14 cellular contexts compared by ENCODE assay signal in genomic region chr10:101841826-101842225, GRCh38. TPM values are rescaled to one million over a fixed set of nuclear protein-coding genes. Genes with fewer than 3 reads are reported as not detected.
DNase-seq lines count a peak whose midpoint lies in the region; ATAC-seq lines count a peak whose summit lies in the region.
"Had no signal": no experiment of that assay in that cellular context is flagged by ENCODE, and none has a peak within 500 bp of the region (broad histone marks: within the 10 kb centered on the region; RNA-seq: fewer than 3 reads in every experiment).

No MANE protein-coding gene starts in this region.

- H3K27me3 ChIP-seq in right cardiac atrium (ENCODE audit: control insufficient read depth, insufficient read depth) (no peaks in the 10 kb centered on the region), adipocyte (replicated peaks; ENCODE audit: control insufficient read depth, insufficient read depth, low read length) (no peaks in the 10 kb centered on the region), aorta (ENCODE audit: control insufficient read depth in 1 of 2, insufficient read depth in 2 of 2, low read length in 1 of 2) (no peaks in the 10 kb centered on the region)

- H3K9me3 Mint-ChIP-seq in memory B cell: no peaks in the 10 kb centered on the region
- no peaks in the 10 kb centered on the region for H3K9me3 Mint-ChIP-seq in activated CD8-positive, alpha-beta memory T cell treated with anti-CD3 and anti-CD28 coated beads, Interleukin-2, amount 10 ng/mL, durations not matched to agents 7 days and 5 days (ENCODE audit: low read depth)
- H3K9me3 Mint-ChIP-seq in activated T-helper 2 cell treated with anti-CD3 and anti-CD28 coated beads, Interferon-gamma antibody, Interleukin-2, Interleukin-4, amounts not matched to agents 10 μg/mL and 5 μg/mL and 100 μg/mL, durations not matched to agents 14 hours and 24 hours and 36 hours: no peaks in the 10 kb centered on the region
- H3K9me3 Mint-ChIP-seq: activated naive CD4-positive, alpha-beta T cell treated with anti-CD3 and anti-CD28 coated beads for 36 hours had no signal

- CTCF ChIA-PET in activated CD8-positive, alpha-beta memory T cell treated with anti-CD3 and anti-CD28 coated beads, Interleukin-2, amount 10 ng/mL, durations not matched to agents 7 days and 5 days (lab: Charles Lee): interaction anchor here (0.6 to 11.5 kb wide), 32 partner anchors 8 to 290 kb away, joined by 3 to 228 read pairs (median 6); partner anchors contain the start of genes HPS6, NPM3 and PPRC1

- H3K4me3 Mint-ChIP-seq in memory B cell: peak overlapping the region; percentile 91
- no peak overlapping the region for H3K4me3 Mint-ChIP-seq in activated CD8-positive, alpha-beta memory T cell treated with anti-CD3 and anti-CD28 coated beads, Interleukin-2, amount 10 ng/mL, durations not matched to agents 7 days and 5 days
- H3K4me3 Mint-ChIP-seq in activated T-helper 2 cell treated with anti-CD3 and anti-CD28 coated beads, Interferon-gamma antibody, Interleukin-2, Interleukin-4, amounts not matched to agents 10 μg/mL and 5 μg/mL and 100 μg/mL, durations not matched to agents 14 hours and 24 hours and 36 hours (ENCODE audit: low read depth): no peak overlapping the region

- H3K4me1 Mint-ChIP-seq in memory B cell: peaks cover 41% of the 10 kb centered on the region
- H3K4me1 Mint-ChIP-seq in activated CD8-positive, alpha-beta memory T cell treated with anti-CD3 and anti-CD28 coated beads, Interleukin-2, amount 10 ng/mL, durations not matched to agents 7 days and 5 days: peaks cover 33% of the 10 kb centered on the region
- H3K4me1 Mint-ChIP-seq in activated T-helper 2 cell treated with anti-CD3 and anti-CD28 coated beads, Interferon-gamma antibody, Interleukin-2, Interleukin-4, amounts not matched to agents 10 μg/mL and 5 μg/mL and 100 μg/mL, durations not matched to agents 14 hours and 24 hours and 36 hours (ENCODE audit: low read depth): peaks cover 34% of the 10 kb centered on the region

- H3K27me3 Mint-ChIP-seq in memory B cell: no peaks in the 10 kb centered on the region
- peaks cover 12% of the 10 kb centered on the region for H3K27me3 Mint-ChIP-seq in activated CD8-positive, alpha-beta memory T cell treated with anti-CD3 and anti-CD28 coated beads, Interleukin-2, amount 10 ng/mL, durations not matched to agents 7 days and 5 days
- H3K27me3 Mint-ChIP-seq in activated T-helper 2 cell treated with anti-CD3 and anti-CD28 coated beads, Interferon-gamma antibody, Interleukin-2, Interleukin-4, amounts not matched to agents 10 μg/mL and 5 μg/mL and 100 μg/mL, durations not matched to agents 14 hours and 24 hours and 36 hours (ENCODE audit: low read depth): peaks cover 23% of the 10 kb centered on the region

- H3K4me3 ChIP-seq in right cardiac atrium (ENCODE audit: low read length) (peak overlapping the region; percentile 52), adipocyte (ENCODE audit: low read length) (peak overlapping the region; percentile 79), aorta (ENCODE audit: low read length in 2 of 2) (no peak overlapping the region)

- ATAC-seq in right cardiac atrium (no peak), memory B cell (ENCODE audit: low read depth) (no peak), aorta (ENCODE audit: low FRiP score) (no peak)
- ATAC-seq in activated CD8-positive, alpha-beta memory T cell treated with anti-CD3 and anti-CD28 coated beads, Interleukin-2, amount 10 ng/mL, durations not matched to agents 7 days and 5 days: no peak
- ATAC-seq in activated CD4-positive, CD25-positive, alpha-beta regulatory T cell treated with anti-CD3 and anti-CD28 coated beads, Interleukin-2, amount 50 U/mL, for 24 hours: no peak

- no peak for DNase-seq in right cardiac atrium
- no peak for DNase-seq in cardiac septum (ENCODE audit: low spot score)
- no peak for DNase-seq in adipocyte (ENCODE audit: low read depth)
- no peak for DNase-seq in memory B cell (ENCODE audit: low spot score in 2 of 2)
- DNase-seq in activated CD8-positive, alpha-beta memory T cell treated with anti-CD3 and anti-CD28 coated beads, Interleukin-2, amount 10 ng/mL, durations not matched to agents 7 days and 5 days: no peak
- no peak for DNase-seq in activated T-helper 2 cell treated with anti-CD3 and anti-CD28 coated beads, Interferon-gamma antibody, Interleukin-2, Interleukin-4, amounts not matched to agents 10 μg/mL and 5 μg/mL and 100 μg/mL, durations not matched to agents 14 hours and 24 hours and 36 hours (ENCODE audit: low spot score)
- no peak for DNase-seq in aorta
- DNase-seq: DMS79, NCI-H1092 treated with DMSO at 0.1 percent for 48 hours, NCI-H2029 treated with DMSO at 0.1 percent for 48 hours, NCI-H510A, SHP77 treated with DMSO at 0.1 percent for 48 hours had no signal

- H3K27ac Mint-ChIP-seq in memory B cell: no peak overlapping the region
- H3K27ac Mint-ChIP-seq in activated CD8-positive, alpha-beta memory T cell treated with anti-CD3 and anti-CD28 coated beads, Interleukin-2, amount 10 ng/mL, durations not matched to agents 7 days and 5 days: no peak overlapping the region
- no peak overlapping the region for H3K27ac Mint-ChIP-seq in activated T-helper 2 cell treated with anti-CD3 and anti-CD28 coated beads, Interferon-gamma antibody, Interleukin-2, Interleukin-4, amounts not matched to agents 10 μg/mL and 5 μg/mL and 100 μg/mL, durations not matched to agents 14 hours and 24 hours and 36 hours
- H3K27ac Mint-ChIP-seq: activated naive CD4-positive, alpha-beta T cell treated with anti-CD3 and anti-CD28 coated beads for 36 hours had no signal

- no peak overlapping the region for H3K27ac ChIP-seq in right cardiac atrium (ENCODE audit: low read length)
- no peak overlapping the region for H3K27ac ChIP-seq in aorta (ENCODE audit: low read depth in 1 of 2, low read length in 2 of 2)

- intact Hi-C loops in right cardiac atrium (cut with DNase I) (loop anchor here in 3 of 4 donors (2.0 to 5.0 kb wide), 4 partner anchors 45 to 171 kb away; no protein-coding TSS in a partner anchor), cardiac septum (cut with DNase I) (loop anchor here (2.0 to 5.0 kb wide), 2 partner anchors 45 to 169 kb away; no protein-coding TSS in a partner anchor), aorta (cut with DNase I) (loop anchor here in 1 of 2 donors (5.0 kb wide), 1 partner anchor 170 kb away; no protein-coding TSS in a partner anchor)
- intact Hi-C loops in activated T-helper 2 cell treated with anti-CD3 and anti-CD28 coated beads, Interferon-gamma antibody, Interleukin-2, Interleukin-4, amounts not matched to agents 10 μg/mL and 5 μg/mL and 100 μg/mL, durations not matched to agents 14 hours and 24 hours and 36 hours (cut with micrococcal nuclease): loop anchor here (2.0 kb wide), 2 partner anchors 47 to 275 kb away; no protein-coding TSS in a partner anchor

- peaks cover 3% of the 10 kb centered on the region for H3K36me3 ChIP-seq in adipocyte (ENCODE audit: control insufficient read depth, insufficient read depth, low read length, severe bottlenecking)
- no peaks in the 10 kb centered on the region for H3K36me3 ChIP-seq in aorta (ENCODE audit: control insufficient read depth in 1 of 2, insufficient read depth in 2 of 2, low read length in 1 of 2)

- H3K9me3 ChIP-seq in right cardiac atrium (ENCODE audit: control insufficient read depth, low read length): no peaks in the 10 kb centered on the region
- H3K9me3 ChIP-seq in adipocyte (ENCODE audit: control insufficient read depth, low read length): no peaks in the 10 kb centered on the region
- no peaks in the 10 kb centered on the region for H3K9me3 ChIP-seq in aorta (ENCODE audit: control insufficient read depth, low read length)

- H3K9ac ChIP-seq in adipocyte (ENCODE audit: low read length): peak overlapping the region; percentile 83

- H3K4me1 ChIP-seq in right cardiac atrium (ENCODE audit: control insufficient read depth, insufficient read depth, low read length): no peaks in the 10 kb centered on the region
- H3K4me1 ChIP-seq in adipocyte (ENCODE audit: control insufficient read depth, insufficient read depth, low read length): peaks cover 26% of the 10 kb centered on the region
- H3K4me1 ChIP-seq in aorta (ENCODE audit: control insufficient read depth in 1 of 2, insufficient read depth in 2 of 2, low read length in 2 of 2): no peaks in the 10 kb centered on the region

- no peaks in the 10 kb centered on the region for H3K36me3 Mint-ChIP-seq in memory B cell
- H3K36me3 Mint-ChIP-seq in activated CD8-positive, alpha-beta memory T cell treated with anti-CD3 and anti-CD28 coated beads, Interleukin-2, amount 10 ng/mL, durations not matched to agents 7 days and 5 days: no peaks in the 10 kb centered on the region
- no peaks in the 10 kb centered on the region for H3K36me3 Mint-ChIP-seq in activated T-helper 2 cell treated with anti-CD3 and anti-CD28 coated beads, Interferon-gamma antibody, Interleukin-2, Interleukin-4, amounts not matched to agents 10 μg/mL and 5 μg/mL and 100 μg/mL, durations not matched to agents 14 hours and 24 hours and 36 hours (ENCODE audit: low read depth)

RNA-seq across cellular contexts. Expression of gene KCNIP2, which starts 1.8 kb away (rescaled TPM):
- 100 to 1,000 TPM; 368 to 977 (median 629) TPM for total RNA-seq in right cardiac atrium
- polyA plus RNA-seq in right cardiac atrium: 729 TPM
- 14.9 TPM for total RNA-seq in cardiac septum
- 1 to 10 TPM; 1.6 to 2.3 TPM for total RNA-seq in activated CD8-positive, alpha-beta memory T cell treated with anti-CD3 and anti-CD28 coated beads, Interleukin-2, amount 10 ng/mL, durations not matched to agents 7 days and 5 days
- 3.2 TPM in 2 replicates for total RNA-seq in activated T-helper 2 cell treated with anti-CD3 and anti-CD28 coated beads, Interferon-gamma antibody, Interleukin-2, Interleukin-4, amounts not matched to agents 10 μg/mL and 5 μg/mL and 100 μg/mL, durations not matched to agents 14 hours and 24 hours and 36 hours
- 1 to 10 TPM; 3.9 to 9.0 TPM for total RNA-seq in aorta
- 1 to 10 TPM in 1 of 2 donors, not detected in 1; 4.3 TPM for polyA plus RNA-seq in aorta

RNA-seq across cellular contexts. Expression of gene OGA, which starts 23.6 kb away (rescaled TPM):
- total RNA-seq in right cardiac atrium: 10 to 100 TPM; 67.8 to 96.4 (median 85.4) TPM
- polyA plus RNA-seq in right cardiac atrium: 41.1 TPM
- total RNA-seq in cardiac septum: 77.6 TPM
- 100 to 1,000 TPM; 120 to 139 TPM for total RNA-seq in activated CD8-positive, alpha-beta memory T cell treated with anti-CD3 and anti-CD28 coated beads, Interleukin-2, amount 10 ng/mL, durations not matched to agents 7 days and 5 days
- 119 and 122 TPM in 2 replicates for total RNA-seq in activated T-helper 2 cell treated with anti-CD3 and anti-CD28 coated beads, Interferon-gamma antibody, Interleukin-2, Interleukin-4, amounts not matched to agents 10 μg/mL and 5 μg/mL and 100 μg/mL, durations not matched to agents 14 hours and 24 hours and 36 hours
- total RNA-seq in aorta: 100 to 1,000 TPM; 126 to 171 TPM
- 10 to 100 TPM; 38.7 to 97.4 TPM for polyA plus RNA-seq in aorta

RNA-seq across cellular contexts. Expression of gene NPM3, which starts 58.6 kb away (rescaled TPM):
- total RNA-seq in right cardiac atrium: 10 to 100 TPM in 1 of 4 donors, 1 to 10 TPM in 3; 5.0 to 10.7 (median 7.4) TPM
- 5.8 TPM for polyA plus RNA-seq in right cardiac atrium
- 8.9 TPM for total RNA-seq in cardiac septum
- total RNA-seq in activated CD8-positive, alpha-beta memory T cell treated with anti-CD3 and anti-CD28 coated beads, Interleukin-2, amount 10 ng/mL, durations not matched to agents 7 days and 5 days: 10 to 100 TPM; 46.1 to 75.4 TPM
- total RNA-seq in activated T-helper 2 cell treated with anti-CD3 and anti-CD28 coated beads, Interferon-gamma antibody, Interleukin-2, Interleukin-4, amounts not matched to agents 10 μg/mL and 5 μg/mL and 100 μg/mL, durations not matched to agents 14 hours and 24 hours and 36 hours: 139 and 140 TPM in 2 replicates
- total RNA-seq in aorta: 10 to 100 TPM; 12.7 to 19.8 TPM
- 10 to 100 TPM; 18.5 to 22.3 TPM for polyA plus RNA-seq in aorta

Comparison
In these comparisons a context has a peak if more than half of its experiments do, and no peak if none do; other contexts are left out.
1. RNA of gene KCNIP2, which starts 1.8 kb away (total RNA-seq): 368 to 977 TPM in right cardiac atrium; 14.9 TPM in cardiac septum (single experiment), 3.9 to 9.0 TPM in aorta, 3.2 TPM in activated T-helper 2 cell treated with anti-CD3 and anti-CD28 coated beads, Interferon-gamma antibody, Interleukin-2, Interleukin-4, amounts not matched to agents 10 μg/mL and 5 μg/mL and 100 μg/mL, durations not matched to agents 14 hours and 24 hours and 36 hours and 1.6 to 2.3 TPM in activated CD8-positive, alpha-beta memory T cell treated with anti-CD3 and anti-CD28 coated beads, Interleukin-2, amount 10 ng/mL, durations not matched to agents 7 days and 5 days; every median in the first group is over 10 times any median in the second.
2. H3K4me3 ChIP-seq: peak in right cardiac atrium (single experiment) and adipocyte (single experiment); none in aorta (0 of 2).